15 cellular contexts compared by ENCODE assay signal in the genomic region with DNA sequence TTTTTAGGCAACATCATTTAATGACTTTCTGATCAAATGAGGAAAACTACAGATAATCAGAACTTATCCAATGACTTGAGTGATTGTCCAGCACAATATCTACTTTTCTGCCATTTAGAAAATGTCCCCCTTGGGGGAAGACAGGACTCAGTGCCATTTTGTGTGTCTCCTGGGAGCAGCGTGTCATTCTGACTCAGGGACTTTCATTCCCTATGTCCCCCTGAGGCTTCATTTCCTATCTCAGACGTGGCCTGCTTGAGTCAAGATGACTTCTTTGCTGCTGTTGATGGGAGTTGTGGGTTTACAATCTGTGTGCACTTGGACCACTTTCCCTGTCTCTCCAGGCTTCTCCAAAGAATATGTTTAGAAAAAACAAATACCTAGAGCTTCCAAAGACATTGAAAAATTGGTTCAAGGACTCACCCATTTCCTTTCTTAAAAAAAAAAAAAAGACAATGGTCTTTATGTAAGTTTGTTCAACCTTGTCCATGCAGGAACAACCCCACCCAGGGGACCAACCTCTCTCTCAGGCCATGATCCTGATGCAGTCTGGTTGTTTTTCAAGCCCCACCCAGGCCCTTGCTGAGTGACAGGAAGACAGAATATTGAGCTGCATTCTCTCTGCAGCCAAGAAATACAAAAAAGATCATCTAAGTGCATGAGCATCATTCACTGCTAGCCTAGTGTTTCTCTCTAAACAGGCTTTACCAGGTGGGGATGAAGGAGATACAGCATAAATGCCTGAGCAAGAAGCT.
"Had no signal": no experiment of that assay in that cellular context is flagged by ENCODE, and none has a peak within 500 bp of the region (broad histone marks: within the 10 kb centered on the region; RNA-seq: fewer than 3 reads in every experiment).

No MANE protein-coding gene starts in this region.

- H3K27ac ChIP-seq: foreskin keratinocyte, left lung, suprapubic skin, upper lobe of right lung had no signal

- DNase-seq: activated CD4-positive, alpha-beta T cell treated with anti-CD3 and anti-CD28 coated beads for 36 hours; activated CD4-positive, alpha-beta T cell treated with anti-CD3 and anti-CD28 coated beads, Interleukin-2, amount 50 U/mL, for 48 hours; activated gamma-delta T cell; cerebellar nuclear complex; cortex of kidney; foreskin keratinocyte; glutamatergic neuron; kidney; left lung; upper lobe of right lung had no signal

- H3K4me3 Mint-ChIP-seq: activated CD4-positive, alpha-beta T cell treated with anti-CD3 and anti-CD28 coated beads for 36 hours; activated naive CD8-positive, alpha-beta T cell; neural crest cell; stimulated activated naive CD8-positive, alpha-beta T cell treated with anti-CD3 and anti-CD28 coated beads, Interleukin-15, Interleukin-2, amounts not matched to agents 100 ng/mL and 50 ng/mL, for 24 hours had no signal

- H3K27me3 Mint-ChIP-seq: activated CD4-positive, alpha-beta T cell treated with anti-CD3 and anti-CD28 coated beads for 36 hours; activated naive CD8-positive, alpha-beta T cell; progenitor cell of endocrine pancreas had no signal

- H3K4me1 ChIP-seq: left lung, upper lobe of right lung had no signal

- H3K36me3 ChIP-seq: left lung, suprapubic skin, upper lobe of right lung had no signal

- ATAC-seq: activated CD4-positive, alpha-beta T cell treated with anti-CD3 and anti-CD28 coated beads for 36 hours; foreskin keratinocyte; left lung; upper lobe of right lung had no signal

- H3K4me3 ChIP-seq: left lung, suprapubic skin, upper lobe of right lung had no signal

- H3K27ac Mint-ChIP-seq: activated CD4-positive, alpha-beta T cell treated with anti-CD3 and anti-CD28 coated beads for 36 hours; activated naive CD8-positive, alpha-beta T cell; progenitor cell of endocrine pancreas; stimulated activated naive CD8-positive, alpha-beta T cell treated with anti-CD3 and anti-CD28 coated beads, Interleukin-15, Interleukin-2, amounts not matched to agents 100 ng/mL and 50 ng/mL, for 24 hours had no signal

- H3K27me3 ChIP-seq: foreskin keratinocyte, left lung, suprapubic skin, upper lobe of right lung had no signal

- H3K9me3 ChIP-seq: left lung, suprapubic skin, upper lobe of right lung had no signal
